Comparison of ENCODE assay signal across 19 cellular contexts in genomic region chr7:135681758-135682157, GRCh38. TPM values are rescaled to one million over a fixed set of nuclear protein-coding genes. Genes with fewer than 3 reads are reported as not detected.
DNase-seq lines count a peak whose midpoint lies in the region; ATAC-seq, FAIRE-seq and TF ChIP-seq lines count a peak whose summit lies in the region.
"Had no signal": no experiment of that assay in that cellular context is flagged by ENCODE, and none has a peak within 500 bp of the region (broad histone marks: within the 10 kb centered on the region; RNA-seq: fewer than 3 reads in every experiment).

No MANE protein-coding gene starts in this region.

- peaks cover 9% of the 10 kb centered on the region for H3K4me1 Mint-ChIP-seq in activated T-helper 2 cell treated with anti-CD3 and anti-CD28 coated beads, Interferon-gamma antibody, Interleukin-2, Interleukin-4, amounts not matched to agents 10 μg/mL and 5 μg/mL and 100 μg/mL, durations not matched to agents 14 hours and 24 hours and 36 hours (ENCODE audit: low read depth)

- intact Hi-C loops in K562 (cut with micrococcal nuclease) (no loop called here), lower lobe of right lung (cut with DNase I) (no loop called here), upper lobe of right lung (cut with DNase I) (no loop called here)
- intact Hi-C loops in activated T-helper 2 cell treated with anti-CD3 and anti-CD28 coated beads, Interferon-gamma antibody, Interleukin-2, Interleukin-4, amounts not matched to agents 10 μg/mL and 5 μg/mL and 100 μg/mL, durations not matched to agents 14 hours and 24 hours and 36 hours (cut with micrococcal nuclease): no loop called here

- TF ChIP-seq RAD21 in SK-N-SH (IDR thresholded peaks at IDR 0.05; ENCODE audit: low read length) (no peak), K562 (CRISPR knock-in tag; conservative IDR thresholded peaks at IDR 0.05 in 1 of 2, IDR thresholded peaks at IDR 0.05 in 1 of 2) (no peak)

- H3F3A ChIP-seq in SK-N-SH (replicated peaks; ENCODE audit: insufficient read depth): peaks cover 33% of the 10 kb centered on the region

- no TSS peak for BruUV-seq in K562 (replicated peaks; lab: Mats Ljungman, UMichigan)

- H3K36me3 ChIP-seq in SK-N-SH (replicated peaks in 1 of 2; ENCODE audit: control insufficient read depth in 1 of 2, insufficient read depth in 2 of 2, low read length in 1 of 2) (peaks cover 10 to 12% of the 10 kb centered on the region in 2 experiments), K562 (ENCODE audit: control insufficient read depth, insufficient read depth, low read length) (peaks cover 14% of the 10 kb centered on the region), lower lobe of right lung (peaks cover 10% of the 10 kb centered on the region), upper lobe of right lung (peaks cover 8% of the 10 kb centered on the region)

- no peaks in the 10 kb centered on the region for H3K9me3 ChIP-seq in SK-N-SH
- H3K9me3 ChIP-seq in K562 (replicated peaks; ENCODE audit: control insufficient read depth, insufficient read depth, low read depth, low read length): no peaks in the 10 kb centered on the region
- no peaks in the 10 kb centered on the region for H3K9me3 ChIP-seq in lower lobe of right lung
- no peaks in the 10 kb centered on the region for H3K9me3 ChIP-seq in upper lobe of right lung
- H3K9me3 ChIP-seq: BLaER1, SJCRH30 had no signal

- H3K27ac Mint-ChIP-seq in activated T-helper 2 cell treated with anti-CD3 and anti-CD28 coated beads, Interferon-gamma antibody, Interleukin-2, Interleukin-4, amounts not matched to agents 10 μg/mL and 5 μg/mL and 100 μg/mL, durations not matched to agents 14 hours and 24 hours and 36 hours: no peak overlapping the region
- H3K27ac Mint-ChIP-seq: GM23338 had no signal

- H3K4me3 Mint-ChIP-seq in activated T-helper 2 cell treated with anti-CD3 and anti-CD28 coated beads, Interferon-gamma antibody, Interleukin-2, Interleukin-4, amounts not matched to agents 10 μg/mL and 5 μg/mL and 100 μg/mL, durations not matched to agents 14 hours and 24 hours and 36 hours (ENCODE audit: low read depth): no peak overlapping the region
- H3K4me3 Mint-ChIP-seq: CD8-positive, alpha-beta memory T cell; GM23338 had no signal

- no peaks in the 10 kb centered on the region for H3K9me1 ChIP-seq in K562 (ENCODE audit: control insufficient read depth, insufficient read depth, low read length)

- ATAC-seq in SK-N-SH treated with all-trans-retinoic acid at 6 μM for 48 hours (no peak), K562 (peak; percentile 52), lower lobe of right lung (peak; percentile 64 to 76), upper lobe of right lung (peak; percentile 74), HG03378 (IDR thresholded peaks at IDR 0.05; ENCODE audit: unreplicated experiment) (no peak)
- ATAC-seq: HCT116 had no signal

- no peak for TF ChIP-seq EP300 in SK-N-SH (IDR thresholded peaks at IDR 0.05; ENCODE audit: borderline replicate concordance in 1 of 2, low read depth in 1 of 2, low read length in 1 of 2)
- TF ChIP-seq EP300 in K562 (IDR thresholded peaks at IDR 0.05; ENCODE audit: low read length): no peak

- DNase-seq in SK-N-SH (no peak), K562 (ENCODE audit: extremely low read depth in 1 of 4, low spot score in 3 of 4) (peak in 1 of 4 experiments; percentile 29), lower lobe of right lung (no peak), upper lobe of right lung (no peak), DMS153 (lab: John Stamatoyannopoulos, UW) (no peak)
- no peak for DNase-seq in activated T-helper 2 cell treated with anti-CD3 and anti-CD28 coated beads, Interferon-gamma antibody, Interleukin-2, Interleukin-4, amounts not matched to agents 10 μg/mL and 5 μg/mL and 100 μg/mL, durations not matched to agents 14 hours and 24 hours and 36 hours (ENCODE audit: low spot score)
- DNase-seq: CD8-positive, alpha-beta memory T cell; DND-41; NCI-H187; SJCRH30 had no signal

- H3K36me3 Mint-ChIP-seq in activated T-helper 2 cell treated with anti-CD3 and anti-CD28 coated beads, Interferon-gamma antibody, Interleukin-2, Interleukin-4, amounts not matched to agents 10 μg/mL and 5 μg/mL and 100 μg/mL, durations not matched to agents 14 hours and 24 hours and 36 hours (ENCODE audit: low read depth): peaks cover 14% of the 10 kb centered on the region

- H3K9ac ChIP-seq in SK-N-SH: no peak overlapping the region
- H3K9ac ChIP-seq in K562 (ENCODE audit: insufficient read depth in 1 of 2, low read depth in 2 of 2, low read length in 2 of 2): peak overlapping the region in 1 of 2 experiments; percentile 53; a peak in 1 of 4 replicates
- H3K9ac ChIP-seq: BLaER1 had no signal

- H3K9me3 Mint-ChIP-seq in activated T-helper 2 cell treated with anti-CD3 and anti-CD28 coated beads, Interferon-gamma antibody, Interleukin-2, Interleukin-4, amounts not matched to agents 10 μg/mL and 5 μg/mL and 100 μg/mL, durations not matched to agents 14 hours and 24 hours and 36 hours: no peaks in the 10 kb centered on the region
- H3K9me3 Mint-ChIP-seq: CD8-positive, alpha-beta memory T cell; GM23338 had no signal

- H3K79me2 ChIP-seq in SK-N-SH (ENCODE audit: insufficient read depth): peaks cover 98% of the 10 kb centered on the region
- no peaks in the 10 kb centered on the region for H3K79me2 ChIP-seq in K562 (ENCODE audit: control insufficient read depth, insufficient read depth, low read length)

- TF ChIP-seq POLR2A in K562 (conservative IDR thresholded peaks at IDR 0.05): no peak

- TF ChIP-seq CTCF in SK-N-SH (IDR thresholded peaks at IDR 0.05) (no peak), K562 (IDR thresholded peaks at IDR 0.05 in 2 of 3, conservative IDR thresholded peaks at IDR 0.05 in 1 of 3; ENCODE audit: insufficient read depth in 2 of 3, low read depth in 1 of 3, low read length in 3 of 3) (no peak), lower lobe of right lung (IDR thresholded peaks at IDR 0.05) (no peak), upper lobe of right lung (IDR thresholded peaks at IDR 0.05) (no peak)

- H3K4me3 ChIP-seq in SK-N-SH (ENCODE audit: low read depth in 2 of 2, low read length in 1 of 2) (no peak overlapping the region), K562 (no peak overlapping the region), lower lobe of right lung (no peak overlapping the region), upper lobe of right lung (no peak overlapping the region)
- H3K4me3 ChIP-seq: BLaER1, GM23338, SJCRH30 had no signal

- POLR2A ChIA-PET in SK-N-SH (lab: Yijun Ruan, JAX) (interaction anchor here (0.8 kb wide), 1 partner anchor 25 kb away, joined by 4 read pairs; no protein-coding TSS in a partner anchor), K562 (lab: Yijun Ruan, JAX) (interaction anchor here (0.6 to 2.8 kb wide), 8 partner anchors 9 to 26 kb away, joined by 3 to 9 read pairs (median 4); partner anchors contain the start of gene STMP1)

- no peaks in the 10 kb centered on the region for H3K9me2 ChIP-seq in SK-N-SH

- H3K4me1 ChIP-seq in SK-N-SH (ENCODE audit: control insufficient read depth in 1 of 2, insufficient read depth in 2 of 2, low read depth in 1 of 2, low read length in 1 of 2) (peaks cover 46 to 52% of the 10 kb centered on the region in 2 experiments), K562 (replicated peaks in 1 of 2; ENCODE audit: control insufficient read depth in 2 of 2, insufficient read depth in 2 of 2, low read length in 2 of 2) (peaks cover 2 to 3% of the 10 kb centered on the region in 2 experiments; a peak in 3 of 5 replicates), lower lobe of right lung (peaks cover 24% of the 10 kb centered on the region), upper lobe of right lung (peaks cover 11% of the 10 kb centered on the region)
- H3K4me1 ChIP-seq: BLaER1 had no signal

- H3K27ac ChIP-seq in SK-N-SH (ENCODE audit: low read depth in 2 of 2, low read length in 1 of 2): peak overlapping the region; percentile 20 to 59; a peak in 3 of 4 replicates
- H3K27ac ChIP-seq in K562 (ENCODE audit: extremely low read depth, low read depth, low read length): no peak overlapping the region
- peak overlapping the region; percentile 1 for H3K27ac ChIP-seq in lower lobe of right lung
- H3K27ac ChIP-seq in upper lobe of right lung: no peak overlapping the region
- H3K27ac ChIP-seq: 22Rv1, BLaER1, SJCRH30 had no signal

- H4K20me1 ChIP-seq in SK-N-SH (ENCODE audit: insufficient read depth) (peaks cover 5% of the 10 kb centered on the region), K562 (replicated peaks; ENCODE audit: control insufficient read depth, insufficient read depth, low read length) (peaks cover 15% of the 10 kb centered on the region; the same call in 1 of the 2 replicates)

- H3K4me2 ChIP-seq in SK-N-SH (0 out of 2 replicates have a peak overlapping the region, but pooled peaks have one; percentile 9), K562 (ENCODE audit: insufficient read depth, low read length) (0 out of 2 replicates have a peak overlapping the region, but pooled peaks have one; percentile 5)
- H3K4me2 ChIP-seq: BLaER1, GM23338 had no signal

- H3K27me3 ChIP-seq in SK-N-SH (ENCODE audit: insufficient read depth) (no peaks in the 10 kb centered on the region), K562 (ENCODE audit: control insufficient read depth in 2 of 2, insufficient read depth in 2 of 2, low read length in 2 of 2) (no peaks in the 10 kb centered on the region), lower lobe of right lung (ENCODE audit: low read depth) (no peaks in the 10 kb centered on the region), upper lobe of right lung (no peaks in the 10 kb centered on the region)
- H3K27me3 ChIP-seq: BLaER1, SJCRH30 had no signal

- H3K27me3 Mint-ChIP-seq in activated T-helper 2 cell treated with anti-CD3 and anti-CD28 coated beads, Interferon-gamma antibody, Interleukin-2, Interleukin-4, amounts not matched to agents 10 μg/mL and 5 μg/mL and 100 μg/mL, durations not matched to agents 14 hours and 24 hours and 36 hours (ENCODE audit: low read depth): no peaks in the 10 kb centered on the region
- H3K27me3 Mint-ChIP-seq: CD8-positive, alpha-beta memory T cell had no signal

- CTCF ChIA-PET in SK-N-SH (lab: Yijun Ruan, JAX): interaction anchor here (0.6 to 2.2 kb wide), 6 partner anchors 8 to 328 kb away, joined by 3 to 23 read pairs (median 4); no protein-coding TSS in a partner anchor
- CTCF ChIA-PET in K562 (lab: Yijun Ruan, JAX; ENCODE audit: low intra/inter-chr PET ratio): no interaction called here

- FAIRE-seq in K562 (lab: Jason Lieb, UNC): peak; percentile 76
- FAIRE-seq: D721Med, G401.6, GM18507 had no signal

- 94% methylated on average over 5 of the region's 5 CpGs for WGBS in SK-N-SH (ENCODE audit: low lambda C conversion rate)
- 25% methylated on average over 5 of the region's 5 CpGs for WGBS in K562 (ENCODE audit: insufficient coverage, low coverage, missing lambda C conversion rate)

- H2AFZ ChIP-seq in SK-N-SH (ENCODE audit: low read depth) (no peak overlapping the region), K562 (ENCODE audit: low read depth, low read length) (no peak overlapping the region)
- H2AFZ ChIP-seq: GM23338 had no signal

- in situ Hi-C loops in K562 (cut with MboI): no loop called here

RNA-seq across cellular contexts. Expression of gene STMP1, which starts 19.4 kb away (rescaled TPM):
- 26.0 and 30.0 TPM in 2 replicates for polyA plus RNA-seq in SK-N-SH (2012; rRNA removed)
- 36.1 and 52.6 TPM in 2 replicates for polyA plus RNA-seq in SK-N-SH (2012; cell fraction: cytosol; rRNA removed)
- polyA plus RNA-seq in SK-N-SH (2012; cell fraction: nucleus; rRNA removed): 16.6 and 24.6 TPM in 2 replicates
- total RNA-seq in K562 (2011; cell fraction: chromatin; rRNA removed; ENCODE audit: low replicate concordance): 23.9 and 54.4 TPM in 2 replicates
- total RNA-seq in K562 (2011; cell fraction: nucleolus; rRNA removed): 18.5 and 19.9 TPM in 2 replicates
- 44.6 and 66.5 TPM in 2 replicates for total RNA-seq in K562 (2011; cell fraction: nucleoplasm; rRNA removed)
- 10.6 and 18.5 TPM in 2 replicates for total RNA-seq in K562 (2014; rRNA removed)
- total RNA-seq in K562 (2014; rRNA removed; fragmentation: Illumina TruSeq; extraction: Trizol): 47.8 and 54.0 TPM in 2 replicates
- 35.1 and 36.5 TPM in 2 replicates for total RNA-seq in K562 (2015; rRNA removed; fragmentation: Illumina TruSeq; extraction: Trizol)
- 56.8 and 59.8 TPM in 2 replicates for total RNA-seq in K562 (2021)
- polyA plus RNA-seq in K562 (2011; rRNA removed): 58.4 and 66.1 TPM in 2 replicates
- polyA plus RNA-seq in K562 (2011; cell fraction: cytosol; rRNA removed): 16.5 and 48.0 TPM in 2 replicates
- 17.4 and 32.2 TPM in 2 replicates for polyA plus RNA-seq in K562 (2011; cell fraction: nucleus; rRNA removed)
- polyA plus RNA-seq in K562 (2012): 66.4 and 79.0 TPM in 2 replicates
- 57.9 and 67.7 TPM in 2 replicates for polyA plus RNA-seq in K562 (2014; fragmentation: Illumina TruSeq; extraction: Trizol)
- 100 to 1,000 TPM; 175 to 249 TPM for polyA plus RNA-seq in K562 (2014; fragmentation: Nextera tagmentation; extraction: Ambion mirVana)
- polyA plus RNA-seq in K562 (2014; rRNA removed): 41.5 and 53.9 TPM in 2 replicates
- 35.3 and 55.2 TPM in 2 replicates for polyA minus RNA-seq in K562 (2011; rRNA and poly(A)+ RNA removed)
- polyA minus RNA-seq in K562 (2011; cell fraction: cytosol; rRNA and poly(A)+ RNA removed): 21.3 and 22.6 TPM in 2 replicates
- 18.3 and 36.7 TPM in 2 replicates for polyA minus RNA-seq in K562 (2011; cell fraction: nucleus; rRNA and poly(A)+ RNA removed)
- 24.3 TPM for total RNA-seq in lower lobe of right lung
- 23.4 TPM for total RNA-seq in upper lobe of right lung
- 24.3 and 25.1 TPM in 2 replicates for total RNA-seq in activated T-helper 2 cell treated with anti-CD3 and anti-CD28 coated beads, Interferon-gamma antibody, Interleukin-2, Interleukin-4, amounts not matched to agents 10 μg/mL and 5 μg/mL and 100 μg/mL, durations not matched to agents 14 hours and 24 hours and 36 hours

RNA-seq across cellular contexts. Expression of gene SLC13A4, which starts 46.2 kb away (rescaled TPM):
- polyA plus RNA-seq in SK-N-SH (2012; rRNA removed) (0.23 and 0.30 TPM in 2 replicates), K562 (2011; rRNA removed) (0.11 and 0.60 TPM in 2 replicates), K562 (2014; fragmentation: Illumina TruSeq; extraction: Trizol) (0.86 and 1.0 TPM in 2 replicates), K562 (2014; fragmentation: Nextera tagmentation; extraction: Ambion mirVana) (under 1 TPM; 0.27 to 0.48 TPM), K562 (2014; rRNA removed) (0.41 and 0.66 TPM in 2 replicates)
- polyA plus RNA-seq in SK-N-SH (2012; cell fraction: cytosol; rRNA removed): 0.12 and 0.28 TPM in 2 replicates
- 0.26 TPM in 2 replicates for polyA plus RNA-seq in SK-N-SH (2012; cell fraction: nucleus; rRNA removed)
- total RNA-seq in K562 (2011; cell fraction: chromatin; rRNA removed; ENCODE audit: low replicate concordance): 0.62 and 1.4 TPM in 2 replicates
- 0.39 and 0.50 TPM in 2 replicates for total RNA-seq in K562 (2011; cell fraction: nucleolus; rRNA removed)
- 0.88 and 1.2 TPM in 2 replicates for total RNA-seq in K562 (2011; cell fraction: nucleoplasm; rRNA removed)
- total RNA-seq in K562 (2014; rRNA removed) (0.23 and 0.45 TPM in 2 replicates), K562 (2014; rRNA removed; fragmentation: Illumina TruSeq; extraction: Trizol) (0.22 and 0.51 TPM in 2 replicates), K562 (2015; rRNA removed; fragmentation: Illumina TruSeq; extraction: Trizol) (0.19 and 0.36 TPM in 2 replicates), K562 (2021) (0.60 and 0.66 TPM in 2 replicates), lower lobe of right lung (0.27 TPM), upper lobe of right lung (not detected)
- 0.37 and 1.3 TPM in 2 replicates for polyA plus RNA-seq in K562 (2011; cell fraction: cytosol; rRNA removed)
- polyA plus RNA-seq in K562 (2011; cell fraction: nucleus; rRNA removed): 0.17 and 1.1 TPM in 2 replicates
- 0.90 and 1.9 TPM in 2 replicates for polyA plus RNA-seq in K562 (2012)
- polyA minus RNA-seq in K562 (2011; rRNA and poly(A)+ RNA removed): 0.14 and 0.27 TPM in 2 replicates
- not detected in 2 replicates for polyA minus RNA-seq in K562 (2011; cell fraction: cytosol; rRNA and poly(A)+ RNA removed)
- 0.44 TPM in 1 of 2 replicates, not detected in the other for polyA minus RNA-seq in K562 (2011; cell fraction: nucleus; rRNA and poly(A)+ RNA removed)
- not detected in 2 replicates for total RNA-seq in activated T-helper 2 cell treated with anti-CD3 and anti-CD28 coated beads, Interferon-gamma antibody, Interleukin-2, Interleukin-4, amounts not matched to agents 10 μg/mL and 5 μg/mL and 100 μg/mL, durations not matched to agents 14 hours and 24 hours and 36 hours
- total RNA-seq: CD8-positive, alpha-beta memory T cell had no signal
- polyA plus RNA-seq: CD8-positive, alpha-beta memory T cell had no signal

Comparison
In these comparisons a context has a peak if more than half of its experiments do, and no peak if none do; other contexts are left out.
1. H3K27ac ChIP-seq: peak in SK-N-SH (2 of 2) and lower lobe of right lung (single experiment); none in K562 (single experiment) and upper lobe of right lung (single experiment).
2. ATAC-seq: peak in K562 (single experiment), lower lobe of right lung (2 of 2) and upper lobe of right lung (single experiment); none in SK-N-SH treated with all-trans-retinoic acid at 6 μM for 48 hours (single experiment) and HG03378 (single experiment).